In the genomic region with DNA sequence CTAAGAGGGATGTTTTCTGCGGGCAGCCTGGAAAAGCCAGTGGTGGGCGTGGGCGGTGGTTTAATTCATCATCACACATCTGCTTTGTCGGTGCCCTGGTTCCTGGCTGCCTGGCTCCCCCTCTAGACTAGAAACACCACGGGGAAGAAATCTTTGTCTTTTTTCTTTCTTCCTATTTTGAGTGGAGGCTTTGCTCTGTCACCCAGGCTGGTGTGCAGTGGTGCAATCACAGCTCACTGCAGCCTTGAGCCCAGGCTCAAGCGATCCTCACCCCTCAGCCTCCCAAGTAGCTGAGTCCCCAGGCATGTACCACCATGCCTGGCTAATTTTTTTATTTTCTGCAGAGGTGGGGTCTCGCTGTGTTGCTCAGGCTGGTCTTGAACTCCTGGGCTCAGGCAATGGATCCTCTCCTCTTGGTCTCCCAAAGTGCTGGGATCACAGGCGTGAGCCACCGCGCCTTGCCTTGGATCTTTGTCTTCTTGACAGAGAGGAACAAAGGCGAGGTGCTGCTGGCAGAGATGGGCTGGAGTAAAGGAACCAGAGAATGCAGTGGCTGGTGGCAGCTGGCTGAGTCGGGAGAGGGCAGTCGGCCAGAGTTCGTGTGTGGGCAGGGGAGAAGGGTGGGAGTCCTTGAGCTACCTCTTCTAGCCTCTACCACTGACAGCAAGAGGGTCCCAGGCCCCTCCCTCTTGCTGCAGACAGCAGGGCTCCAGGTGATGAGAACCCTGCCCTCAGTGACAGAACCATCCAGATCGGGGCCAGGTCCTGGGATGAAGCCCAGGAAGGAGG, we compare ENCODE assay signal across 26 cellular contexts.
DNase-seq lines count a peak whose midpoint lies in the region; ATAC-seq and TF ChIP-seq lines count a peak whose summit lies in the region.
"Had no signal": no experiment of that assay in that cellular context is flagged by ENCODE, and none has a peak within 500 bp of the region (broad histone marks: within the 10 kb centered on the region; RNA-seq: fewer than 3 reads in every experiment).

No MANE protein-coding gene starts in this region.

- H3K27ac ChIP-seq in SK-N-SH (ENCODE audit: low read depth in 2 of 2, low read length in 1 of 2): no peak overlapping the region
- H3K27ac ChIP-seq: gastrocnemius medialis, pancreas, skin epidermis, transverse colon, WERI-Rb-1 had no signal

- no peak overlapping the region for H3K4me2 ChIP-seq in SK-N-SH

- H3K36me3 ChIP-seq in SK-N-SH (replicated peaks in 1 of 2; ENCODE audit: control insufficient read depth in 1 of 2, insufficient read depth in 2 of 2, low read length in 1 of 2): no peaks in the 10 kb centered on the region
- H3K36me3 ChIP-seq: gastrocnemius medialis, pancreas, transverse colon, WERI-Rb-1 had no signal

- H3K9me2 ChIP-seq in SK-N-SH: no peaks in the 10 kb centered on the region

- H3K36me3 Mint-ChIP-seq in neural crest cell (ENCODE audit: low read depth): no peaks in the 10 kb centered on the region
- H3K36me3 Mint-ChIP-seq: CD8-positive, alpha-beta T cell; naive B cell had no signal

- H3K4me3 Mint-ChIP-seq in neural crest cell: no peak overlapping the region
- H3K4me3 Mint-ChIP-seq: CD8-positive, alpha-beta T cell; naive B cell; stimulated activated naive CD8-positive, alpha-beta T cell treated with anti-CD3 and anti-CD28 coated beads, Interleukin-15, Interleukin-2, amounts not matched to agents 100 ng/mL and 50 ng/mL, for 24 hours; T-helper 1 cell treated with Interleukin-12 subunit alpha and Interleukin-12 subunit beta and Interleukin-4 antibody, amounts not matched to agents 30 μg/mL and 1 μg/mL, for 36 hours had no signal

- no peak for ATAC-seq in GM18519 (IDR thresholded peaks at IDR 0.05; ENCODE audit: low FRiP score, unreplicated experiment)
- ATAC-seq: CD8-positive, alpha-beta T cell; gastrocnemius medialis had no signal

- POLR2A ChIA-PET in SK-N-SH (lab: Yijun Ruan, JAX): no interaction called here

- peak; percentile 12 to 24 for DNase-seq in AML-193 (lab: John Stamatoyannopoulos, UW)
- DNase-seq in KBM-7: peak; percentile 23
- DNase-seq in amniotic epithelial cell (ENCODE audit: low read depth): peak; percentile 14
- no peak for DNase-seq in neural crest cell (ENCODE audit: low read depth, low spot score)
- DNase-seq in DMS79 (lab: John Stamatoyannopoulos, UW): no peak
- DNase-seq in SK-N-SH: no peak
- no peak for DNase-seq in DMS53 (lab: John Stamatoyannopoulos, UW)
- DNase-seq: activated CD4-positive, alpha-beta T cell treated with anti-CD3 and anti-CD28 coated beads, Interleukin-2, amount 50 U/mL, for 4 hours; activated CD8-positive, alpha-beta memory T cell treated with anti-CD3 and anti-CD28 coated beads, Interleukin-2, amount 50 U/mL, for 48 hours; caudate nucleus; CD8-positive, alpha-beta T cell; gastrocnemius medialis; GOT3; kidney glomerular epithelial cell; naive B cell; NCI-H1417; NCI-H69; SIG-M5; stimulated activated CD4-positive, alpha-beta T cell treated with anti-CD3 and anti-CD28 coated beads, Interleukin-2, amount 100 ng/mL, for 48 hours; WERI-Rb-1 had no signal

- no peak for TF ChIP-seq RAD21 in SK-N-SH (IDR thresholded peaks at IDR 0.05; ENCODE audit: low read length)

- H3K9me3 Mint-ChIP-seq in neural crest cell: no peaks in the 10 kb centered on the region
- H3K9me3 Mint-ChIP-seq: CD8-positive, alpha-beta T cell; stimulated activated naive CD8-positive, alpha-beta T cell treated with anti-CD3 and anti-CD28 coated beads, Interleukin-15, Interleukin-2, amounts not matched to agents 100 ng/mL and 50 ng/mL, for 24 hours; T-helper 1 cell treated with Interleukin-12 subunit alpha and Interleukin-12 subunit beta and Interleukin-4 antibody, amounts not matched to agents 30 μg/mL and 1 μg/mL, for 36 hours had no signal

- TF ChIP-seq CTCF in neural crest cell (conservative IDR thresholded peaks at IDR 0.05) (no peak), SK-N-SH (IDR thresholded peaks at IDR 0.05) (no peak)

- no peaks in the 10 kb centered on the region for H3F3A ChIP-seq in SK-N-SH (replicated peaks; ENCODE audit: insufficient read depth)

- 88% methylated on average over 13 of the region's 15 CpGs for WGBS in SK-N-SH (ENCODE audit: low lambda C conversion rate)

- no peaks in the 10 kb centered on the region for H3K79me2 ChIP-seq in SK-N-SH (ENCODE audit: insufficient read depth)

- in situ Hi-C loops in KBM-7 (cut with MboI; ENCODE audit: low pct_unique_long_range_greater_than_20kb, low sequenced_read_pairs): no loop called here

- CTCF ChIA-PET in SK-N-SH (lab: Yijun Ruan, JAX): interaction anchor here (0.7 kb wide), 1 partner anchor 48 kb away, joined by 3 read pairs; no protein-coding TSS in a partner anchor

- peak overlapping the region; percentile 78 for H3K27ac Mint-ChIP-seq in neural crest cell (ENCODE audit: unreplicated experiment)
- H3K27ac Mint-ChIP-seq: CD8-positive, alpha-beta T cell; stimulated activated naive CD8-positive, alpha-beta T cell treated with anti-CD3 and anti-CD28 coated beads, Interleukin-15, Interleukin-2, amounts not matched to agents 100 ng/mL and 50 ng/mL, for 24 hours; T-helper 1 cell treated with Interleukin-12 subunit alpha and Interleukin-12 subunit beta and Interleukin-4 antibody, amounts not matched to agents 30 μg/mL and 1 μg/mL, for 36 hours had no signal

- H3K27me3 Mint-ChIP-seq in neural crest cell (ENCODE audit: low read depth): no peaks in the 10 kb centered on the region
- H3K27me3 Mint-ChIP-seq: stimulated activated naive CD8-positive, alpha-beta T cell treated with anti-CD3 and anti-CD28 coated beads, Interleukin-15, Interleukin-2, amounts not matched to agents 100 ng/mL and 50 ng/mL, for 24 hours had no signal

- H3K4me3 ChIP-seq in SK-N-SH (ENCODE audit: low read depth in 2 of 2, low read length in 1 of 2): no peak overlapping the region
- H3K4me3 ChIP-seq: gastrocnemius medialis, pancreas, skin epidermis, transverse colon had no signal

- TF ChIP-seq EP300 in SK-N-SH (IDR thresholded peaks at IDR 0.05; ENCODE audit: borderline replicate concordance in 1 of 2, low read depth in 1 of 2, low read length in 1 of 2): no peak

- H3K9me3 ChIP-seq in SK-N-SH: no peaks in the 10 kb centered on the region
- H3K9me3 ChIP-seq: gastrocnemius medialis, pancreas, transverse colon had no signal

- H4K20me1 ChIP-seq in SK-N-SH (ENCODE audit: insufficient read depth): no peaks in the 10 kb centered on the region

- H3K4me1 Mint-ChIP-seq in neural crest cell: peaks cover 39% of the 10 kb centered on the region

- no peaks in the 10 kb centered on the region for H3K27me3 ChIP-seq in SK-N-SH (ENCODE audit: insufficient read depth)
- H3K27me3 ChIP-seq: gastrocnemius medialis, pancreas, transverse colon had no signal

- peaks cover 0 to 9% of the 10 kb centered on the region in 2 experiments; a peak in 2 of 4 replicates for H3K4me1 ChIP-seq in SK-N-SH (ENCODE audit: control insufficient read depth in 1 of 2, insufficient read depth in 2 of 2, low read depth in 1 of 2, low read length in 1 of 2)
- H3K4me1 ChIP-seq: gastrocnemius medialis, pancreas, transverse colon had no signal

- H3K9ac ChIP-seq in SK-N-SH: no peak overlapping the region

- no peak overlapping the region for H2AFZ ChIP-seq in SK-N-SH (ENCODE audit: low read depth)

TF ChIP-seq in SK-N-SH, 30 proteins besides CTCF, POLR2A, EP300 and RAD21 (continues in another document):
- TF ChIP-seq MEF2A (IDR thresholded peaks at IDR 0.05; ENCODE audit: borderline replicate concordance, low read depth) (no peak), RFX5 (IDR thresholded peaks at IDR 0.05; ENCODE audit: low read length) (no peak), FOXM1 (IDR thresholded peaks at IDR 0.05; ENCODE audit: low read depth) (no peak), NRF1 (IDR thresholded peaks at IDR 0.05; ENCODE audit: low read depth, low read length) (no peak), GATA2 (CRISPR knock-in tag; IDR thresholded peaks at IDR 0.05) (no peak), JUND (IDR thresholded peaks at IDR 0.05) (no peak), MXI1 (IDR thresholded peaks at IDR 0.05; ENCODE audit: low read depth, low read length) (no peak)
- TF ChIP-seq, protein P1, sequence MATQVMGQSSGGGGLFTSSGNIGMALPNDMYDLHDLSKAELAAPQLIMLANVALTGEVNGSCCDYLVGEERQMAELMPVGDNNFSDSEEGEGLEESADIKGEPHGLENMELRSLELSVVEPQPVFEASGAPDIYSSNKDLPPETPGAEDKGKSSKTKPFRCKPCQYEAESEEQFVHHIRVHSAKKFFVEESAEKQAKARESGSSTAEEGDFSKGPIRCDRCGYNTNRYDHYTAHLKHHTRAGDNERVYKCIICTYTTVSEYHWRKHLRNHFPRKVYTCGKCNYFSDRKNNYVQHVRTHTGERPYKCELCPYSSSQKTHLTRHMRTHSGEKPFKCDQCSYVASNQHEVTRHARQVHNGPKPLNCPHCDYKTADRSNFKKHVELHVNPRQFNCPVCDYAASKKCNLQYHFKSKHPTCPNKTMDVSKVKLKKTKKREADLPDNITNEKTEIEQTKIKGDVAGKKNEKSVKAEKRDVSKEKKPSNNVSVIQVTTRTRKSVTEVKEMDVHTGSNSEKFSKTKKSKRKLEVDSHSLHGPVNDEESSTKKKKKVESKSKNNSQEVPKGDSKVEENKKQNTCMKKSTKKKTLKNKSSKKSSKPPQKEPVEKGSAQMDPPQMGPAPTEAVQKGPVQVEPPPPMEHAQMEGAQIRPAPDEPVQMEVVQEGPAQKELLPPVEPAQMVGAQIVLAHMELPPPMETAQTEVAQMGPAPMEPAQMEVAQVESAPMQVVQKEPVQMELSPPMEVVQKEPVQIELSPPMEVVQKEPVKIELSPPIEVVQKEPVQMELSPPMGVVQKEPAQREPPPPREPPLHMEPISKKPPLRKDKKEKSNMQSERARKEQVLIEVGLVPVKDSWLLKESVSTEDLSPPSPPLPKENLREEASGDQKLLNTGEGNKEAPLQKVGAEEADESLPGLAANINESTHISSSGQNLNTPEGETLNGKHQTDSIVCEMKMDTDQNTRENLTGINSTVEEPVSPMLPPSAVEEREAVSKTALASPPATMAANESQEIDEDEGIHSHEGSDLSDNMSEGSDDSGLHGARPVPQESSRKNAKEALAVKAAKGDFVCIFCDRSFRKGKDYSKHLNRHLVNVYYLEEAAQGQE (IDR thresholded peaks at IDR 0.05; ENCODE audit: low read depth, low read length): no peak
- TF ChIP-seq, protein P2, sequence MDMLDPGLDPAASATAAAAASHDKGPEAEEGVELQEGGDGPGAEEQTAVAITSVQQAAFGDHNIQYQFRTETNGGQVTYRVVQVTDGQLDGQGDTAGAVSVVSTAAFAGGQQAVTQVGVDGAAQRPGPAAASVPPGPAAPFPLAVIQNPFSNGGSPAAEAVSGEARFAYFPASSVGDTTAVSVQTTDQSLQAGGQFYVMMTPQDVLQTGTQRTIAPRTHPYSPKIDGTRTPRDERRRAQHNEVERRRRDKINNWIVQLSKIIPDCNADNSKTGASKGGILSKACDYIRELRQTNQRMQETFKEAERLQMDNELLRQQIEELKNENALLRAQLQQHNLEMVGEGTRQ (IDR thresholded peaks at IDR 0.05; ENCODE audit: borderline replicate concordance, low read depth, low read length): no peak

Comparison
In these comparisons a context has a peak if more than half of its experiments do, and no peak if none do; other contexts are left out.
1. DNase-seq: peak in AML-193 (2 of 2), KBM-7 (single experiment) and amniotic epithelial cell (single experiment); none in neural crest cell (single experiment), DMS79 (single experiment), SK-N-SH (single experiment) and DMS53 (single experiment).